In genomic region chr7:99559276-99559915, GRCh38 we compare ENCODE assay signal across 8 cellular contexts. TPM values are rescaled to one million over a fixed set of nuclear protein-coding genes. Genes with fewer than 3 reads are reported as not detected.
DNase-seq lines count a peak whose midpoint lies in the region; ATAC-seq and TF ChIP-seq lines count a peak whose summit lies in the region.

No MANE protein-coding gene starts in this region.

- intact Hi-C loops in psoas muscle (cut with DNase I), result loop anchor here in 1 of 2 donors (2.0 kb wide), 1 partner anchor 55 kb away; the partner anchor contains the start of gene ZKSCAN5

- H3K79me2 ChIP-seq in fibroblast of lung (ENCODE audit: control insufficient read depth, insufficient read depth, low read length), result peaks cover 61% of the 10 kb centered on the region

- H2AFZ ChIP-seq in fibroblast of lung (ENCODE audit: low read length), result no peak overlapping the region

- H3K27me3 ChIP-seq in fibroblast of lung (ENCODE audit: control insufficient read depth, insufficient read depth, low read length) (no peaks in the 10 kb centered on the region), psoas muscle (ENCODE audit: insufficient read depth in 3 of 3, low read length in 2 of 3) (no peaks in the 10 kb centered on the region)

- H3K4me3 Mint-ChIP-seq in T-cell, result peak overlapping the region; percentile 93 to 99 (median 99)

- H3K4me3 ChIP-seq in GM12864 (ENCODE audit: low read depth, low read length), result peak overlapping the region; percentile 99
- peak overlapping the region; percentile 77 to 94 (median 86) for H3K4me3 ChIP-seq in fibroblast of lung (replicated peaks in 1 of 4; ENCODE audit: control extremely low read depth in 1 of 4, insufficient read depth in 1 of 4, low read depth in 3 of 4, low read length in 4 of 4)
- peak overlapping the region; percentile 78 for H3K4me3 ChIP-seq in psoas muscle

- H3K27ac ChIP-seq in fibroblast of lung (ENCODE audit: insufficient read depth, low read length) (peak overlapping the region; percentile 93), psoas muscle (peak overlapping the region; percentile 95)

- POLR2A ChIA-PET in T-cell (lab: Charles Lee), result interaction anchor here (0.6 kb wide), 4 partner anchors 17 to 1330 kb away, joined by 3 to 8 read pairs (median 6); partner anchors contain the start of gene UFSP1 (in 1 of the 2)

- peak overlapping the region; percentile 99 to 100 for H3K27ac Mint-ChIP-seq in T-cell

- H3K9me3 ChIP-seq in fibroblast of lung (ENCODE audit: control insufficient read depth, insufficient read depth, low read depth, low read length) (no peaks in the 10 kb centered on the region), psoas muscle (no peaks in the 10 kb centered on the region)

- ATAC-seq in T-cell (replicated peaks in 1 of 4) (no peak), psoas muscle (no peak), HG02588 (IDR thresholded peaks at IDR 0.05; ENCODE audit: unreplicated experiment) (no peak), GM21526 (IDR thresholded peaks at IDR 0.05; ENCODE audit: low FRiP score, unreplicated experiment) (no peak)

- 24 to 28% (median 26%) methylated on average over 24 of the region's 24 CpGs for WGBS in psoas muscle, 3 donors

- H3K4me1 Mint-ChIP-seq in T-cell, result peaks cover 63 to 71% (median 68%) of the 10 kb centered on the region in 3 donors

- peaks cover 43% of the 10 kb centered on the region for H3K36me3 Mint-ChIP-seq in T-cell

- DNase-seq in GM12864 (ENCODE audit: low read depth), result no peak
- DNase-seq in T-cell, result peak in 3 of 34 experiments; percentile 1 to 10 (median 7)
- peak in 1 of 2 donors; percentile 50 for DNase-seq in fibroblast of lung (ENCODE audit: low read depth in 2 of 2)
- no peak for DNase-seq in psoas muscle
- no peak for DNase-seq in NCI-H128 (lab: John Stamatoyannopoulos, UW; ENCODE audit: unreplicated experiment)
- DNase-seq in NCI-H1092 treated with DMSO at 0.1 percent for 48 hours (lab: John Stamatoyannopoulos, UW), result no peak

- TF ChIP-seq CTCF in GM12864 (IDR thresholded peaks at IDR 0.05; ENCODE audit: low read depth, low read length, missing control alignments) (no peak), fibroblast of lung (conservative IDR thresholded peaks at IDR 0.05 in 1 of 2, IDR thresholded peaks at IDR 0.05 in 1 of 2; ENCODE audit: low read depth in 1 of 2, low read length in 2 of 2) (no peak), psoas muscle (IDR thresholded peaks at IDR 0.05) (no peak)

- H3K36me3 ChIP-seq in fibroblast of lung (ENCODE audit: control insufficient read depth, insufficient read depth, low read length) (peaks cover 22% of the 10 kb centered on the region), psoas muscle (ENCODE audit: insufficient read depth in 1 of 2, low read depth in 1 of 2) (peaks cover 21 to 71% of the 10 kb centered on the region in 2 donors)

- peak overlapping the region; percentile 99 for H3K9ac ChIP-seq in fibroblast of lung (ENCODE audit: insufficient read depth, low read length)

- H3K4me1 ChIP-seq in fibroblast of lung (ENCODE audit: control insufficient read depth, extremely low read depth, insufficient read depth, low read length) (peaks cover 27% of the 10 kb centered on the region), psoas muscle (peaks cover 60% of the 10 kb centered on the region)

- peak overlapping the region; percentile 55 for H3K4me2 ChIP-seq in fibroblast of lung (ENCODE audit: extremely low read depth, insufficient read depth, low read length)

- H4K20me1 ChIP-seq in fibroblast of lung (ENCODE audit: control insufficient read depth, extremely low read depth, insufficient read depth, low read length), result no peaks in the 10 kb centered on the region

- CTCF ChIA-PET in T-cell (lab: Charles Lee), result interaction anchor here (0.6 to 1.2 kb wide), 8 partner anchors 21 to 523 kb away, joined by 3 to 11 read pairs (median 4); partner anchors contain the start of genes BUD31 (in 1 of the 2) and ZSCAN25 (in 1 of the 2)

- H3K9me3 Mint-ChIP-seq in T-cell, result no peaks in the 10 kb centered on the region

- no peaks in the 10 kb centered on the region for H3K27me3 Mint-ChIP-seq in T-cell

RNA-seq across cellular contexts. Expression of gene ZNF655, which starts 1.0 kb away (rescaled TPM):
- 100 to 1,000 TPM; 145 to 163 (median 157) TPM for total RNA-seq in T-cell
- 70.1 and 92.6 TPM in 2 replicates for total RNA-seq in fibroblast of lung
- polyA plus RNA-seq in fibroblast of lung, result 59.5 and 60.4 TPM in 2 replicates
- polyA plus RNA-seq in fibroblast of lung (2012), result 37.0 and 40.1 TPM in 2 replicates
- 27.1 and 45.8 TPM in 2 replicates for polyA minus RNA-seq in fibroblast of lung (ENCODE audit: low replicate concordance)
- total RNA-seq in psoas muscle, result 10 to 100 TPM; 30.9 to 43.8 (median 36.6) TPM
- polyA plus RNA-seq in psoas muscle, result 10 to 100 TPM; 27.3 to 63.7 (median 46.9) TPM

RNA-seq across cellular contexts. Expression of gene FAM200A, which starts 7.5 kb away (rescaled TPM):
- total RNA-seq in T-cell (1 to 10 TPM; 2.8 to 8.9 (median 8.5) TPM), fibroblast of lung (8.2 and 9.7 TPM in 2 replicates), psoas muscle (1 to 10 TPM; 2.9 to 6.3 (median 4.4) TPM)
- polyA plus RNA-seq in fibroblast of lung (8.8 and 9.0 TPM in 2 replicates), psoas muscle (10 to 100 TPM in 1 of 3 donors, 1 to 10 TPM in 2; 4.1 to 12.4 (median 4.6) TPM)
- polyA plus RNA-seq in fibroblast of lung (2012), result 5.3 TPM in 2 replicates
- 0.98 and 2.0 TPM in 2 replicates for polyA minus RNA-seq in fibroblast of lung (ENCODE audit: low replicate concordance)

RNA-seq across cellular contexts. Expression of gene TMEM225B, which starts 38.7 kb away (rescaled TPM):
- total RNA-seq in T-cell (1 to 10 TPM in 4 of 5 donors, under 1 TPM in 1; 0.85 to 2.6 (median 1.1) TPM), fibroblast of lung (0.51 and 1.2 TPM in 2 replicates), psoas muscle (under 1 TPM in 2 of 4 donors, not detected in 2; 0.42 to 0.86 TPM)
- polyA plus RNA-seq in fibroblast of lung (0.60 and 1.3 TPM in 2 replicates), psoas muscle (under 1 TPM; 0.20 to 0.55 (median 0.34) TPM)
- 0.51 and 0.84 TPM in 2 replicates for polyA plus RNA-seq in fibroblast of lung (2012)
- polyA minus RNA-seq in fibroblast of lung (ENCODE audit: low replicate concordance), result 3.3 TPM in 1 of 2 replicates, not detected in the other

RNA-seq across cellular contexts. Expression of gene ZKSCAN5, which starts 54.9 kb away (rescaled TPM):
- total RNA-seq in T-cell (1 to 10 TPM; 5.4 to 9.1 (median 8.2) TPM), fibroblast of lung (13.6 and 17.5 TPM in 2 replicates), psoas muscle (1 to 10 TPM; 7.3 to 9.6 (median 9.4) TPM)
- polyA plus RNA-seq in fibroblast of lung (9.6 and 10.4 TPM in 2 replicates), psoas muscle (10 to 100 TPM in 1 of 3 donors, 1 to 10 TPM in 2; 3.1 to 15.4 (median 4.3) TPM)
- polyA plus RNA-seq in fibroblast of lung (2012), result 7.8 and 8.0 TPM in 2 replicates
- 5.1 and 15.3 TPM in 2 replicates for polyA minus RNA-seq in fibroblast of lung (ENCODE audit: low replicate concordance)

RNA-seq across cellular contexts. Expression of gene ZSCAN25, which starts 57.4 kb away (rescaled TPM):
- total RNA-seq in T-cell (10 to 100 TPM; 43.1 to 50.3 (median 49.8) TPM), fibroblast of lung (10.2 and 10.5 TPM in 2 replicates), psoas muscle (10 to 100 TPM in 1 of 4 donors, 1 to 10 TPM in 3; 6.3 to 10.5 (median 7.0) TPM)
- polyA plus RNA-seq in fibroblast of lung (5.4 and 5.7 TPM in 2 replicates), psoas muscle (1 to 10 TPM; 2.6 to 5.8 (median 2.6) TPM)
- polyA plus RNA-seq in fibroblast of lung (2012), result 4.2 and 4.3 TPM in 2 replicates
- 9.3 and 10.0 TPM in 2 replicates for polyA minus RNA-seq in fibroblast of lung (ENCODE audit: low replicate concordance)
